ENCODE assay signal across 1 cellular context in the genomic region with DNA sequence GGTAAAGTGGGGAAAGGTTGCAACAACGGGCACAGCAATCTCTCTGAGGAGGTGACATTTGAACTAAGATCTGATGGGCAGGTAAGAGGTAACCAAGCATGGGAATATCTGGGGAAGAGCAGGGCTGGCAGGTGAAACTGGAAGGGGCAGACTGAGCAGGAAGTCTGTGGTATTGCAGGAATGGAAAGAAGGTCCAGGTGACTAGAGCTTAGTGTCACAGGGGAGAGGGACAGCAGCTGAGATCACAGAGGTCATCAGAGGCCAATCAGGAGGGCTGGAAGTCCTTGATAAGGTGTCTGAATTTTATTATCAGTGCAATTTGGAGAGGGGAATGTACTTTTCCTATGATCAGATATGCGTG.
TF ChIP-seq lines count a peak whose summit lies in the region.

No MANE protein-coding gene starts in this region.

TF ChIP-seq in HepG2, 621 proteins besides CTCF, POLR2A, EP300 and RAD21:
- TF ChIP-seq SIX4 (CRISPR knock-in tag; IDR thresholded peaks at IDR 0.05): no peak
- TF ChIP-seq SALL1 (CRISPR knock-in tag; IDR thresholded peaks at IDR 0.05): 0 out of 2 replicates have a peak, but pooled peaks have one; percentile 18
- TF ChIP-seq, protein P1, sequence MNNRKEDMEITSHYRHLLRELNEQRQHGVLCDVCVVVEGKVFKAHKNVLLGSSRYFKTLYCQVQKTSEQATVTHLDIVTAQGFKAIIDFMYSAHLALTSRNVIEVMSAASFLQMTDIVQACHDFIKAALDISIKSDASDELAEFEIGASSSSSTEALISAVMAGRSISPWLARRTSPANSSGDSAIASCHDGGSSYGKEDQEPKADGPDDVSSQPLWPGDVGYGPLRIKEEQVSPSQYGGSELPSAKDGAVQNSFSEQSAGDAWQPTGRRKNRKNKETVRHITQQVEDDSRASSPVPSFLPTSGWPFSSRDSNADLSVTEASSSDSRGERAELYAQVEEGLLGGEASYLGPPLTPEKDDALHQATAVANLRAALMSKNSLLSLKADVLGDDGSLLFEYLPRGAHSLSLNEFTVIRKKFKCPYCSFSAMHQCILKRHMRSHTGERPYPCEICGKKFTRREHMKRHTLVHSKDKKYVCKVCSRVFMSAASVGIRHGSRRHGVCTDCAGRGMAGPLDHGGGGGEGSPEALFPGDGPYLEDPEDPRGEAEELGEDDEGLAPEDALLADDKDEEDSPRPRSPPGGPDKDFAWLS (CRISPR knock-in tag; IDR thresholded peaks at IDR 0.05; ENCODE audit: borderline replicate concordance): no peak
